29 cellular contexts compared by ENCODE assay signal in the genomic region with DNA sequence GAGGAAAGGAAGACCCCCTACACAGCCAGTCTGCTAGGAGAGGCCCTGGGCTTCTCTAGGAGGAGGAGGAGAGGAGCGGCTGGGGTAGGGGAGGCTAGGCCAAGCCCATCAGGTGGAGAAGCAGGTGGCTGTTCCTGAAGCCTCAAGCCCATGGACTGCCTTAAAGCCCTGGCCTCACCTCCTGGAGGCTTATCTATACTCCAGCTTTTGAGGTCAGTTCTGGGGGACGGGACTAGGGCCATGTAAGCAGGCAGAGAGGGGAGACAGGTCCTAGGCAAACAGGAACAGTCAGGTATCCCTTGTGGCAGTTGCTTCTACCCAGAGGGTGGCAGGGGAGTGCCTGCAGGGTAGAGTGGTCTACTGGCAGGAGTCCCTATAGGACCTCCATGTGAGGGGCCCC.
"Had no signal": no experiment of that assay in that cellular context is flagged by ENCODE, and none has a peak within 500 bp of the region (broad histone marks: within the 10 kb centered on the region; RNA-seq: fewer than 3 reads in every experiment).

No MANE protein-coding gene starts in this region.

- H3K9me3 Mint-ChIP-seq: immature natural killer cell; nephron; neural crest cell; stimulated activated memory B cell treated with anti-CD40 and anti-IgM and Interleukin-4, amounts not matched to agents 10 μg/mL and 1 μg/mL and 100 μg/mL, for 72 hours had no signal

- H3K27me3 Mint-ChIP-seq: naive thymus-derived CD4-positive, alpha-beta T cell; stimulated activated memory B cell treated with anti-CD40 and anti-IgM and Interleukin-4, amounts not matched to agents 10 μg/mL and 1 μg/mL and 100 μg/mL, for 72 hours had no signal

- ATAC-seq: heart left ventricle; mucosa of descending colon; naive thymus-derived CD4-positive, alpha-beta T cell; right cardiac atrium; sciatic nerve; stimulated activated memory B cell treated with anti-CD40 and anti-IgM and Interleukin-4, amounts not matched to agents 10 μg/mL and 1 μg/mL and 100 μg/mL, for 72 hours; upper lobe of right lung had no signal

- H3K4me1 ChIP-seq: parathyroid adenoma, suprapubic skin, tibial artery, upper lobe of right lung had no signal

- H3K4me3 ChIP-seq: heart left ventricle, left ventricle myocardium inferior, lung, mucosa of descending colon, suprapubic skin, thoracic aorta, tibial artery, upper lobe of right lung had no signal

- DNase-seq: heart left ventricle; hypothalamus; immature natural killer cell; left ventricle myocardium inferior; mesendoderm; midbrain; mucosa of descending colon; occipital lobe; retina; right cardiac atrium; small intestine; stimulated activated CD4-positive, alpha-beta T cell treated with anti-CD3 and anti-CD28 coated beads, Interleukin-1b, Interleukin-23, amount 100 ng/mL, for 48 hours; stimulated activated CD4-positive, alpha-beta T cell treated with anti-CD3 and anti-CD28 coated beads, Interleukin-2, amount 100 ng/mL, for 48 hours; stimulated activated CD4-positive, alpha-beta T cell treated with anti-CD3 and anti-CD28 coated beads, Interleukin-4, amount 100 ng/mL, for 4 hours; stimulated activated CD8-positive, alpha-beta memory T cell treated with anti-CD3 and anti-CD28 coated beads, Interleukin-4, amount 100 ng/mL, for 48 hours; stimulated activated naive CD4-positive, alpha-beta T cell treated with Interleukin-2 at 50 U/mL for 16 hours; trophoblast cell; upper lobe of right lung had no signal

- H3K27ac ChIP-seq: heart left ventricle, left ventricle myocardium inferior, neutrophil, parathyroid adenoma, suprapubic skin, thoracic aorta, tibial artery, upper lobe of right lung had no signal

- H3K27ac Mint-ChIP-seq: immature natural killer cell; naive thymus-derived CD4-positive, alpha-beta T cell; nephron; stimulated activated memory B cell treated with anti-CD40 and anti-IgM and Interleukin-4, amounts not matched to agents 10 μg/mL and 1 μg/mL and 100 μg/mL, for 72 hours had no signal

- H3K9me3 ChIP-seq: heart left ventricle, left ventricle myocardium inferior, mucosa of descending colon, neutrophil, suprapubic skin, thoracic aorta, tibial artery, upper lobe of right lung had no signal

- H3K36me3 ChIP-seq: heart left ventricle, left ventricle myocardium inferior, neutrophil, suprapubic skin, thoracic aorta, tibial artery, upper lobe of right lung had no signal

- H3K4me3 Mint-ChIP-seq: immature natural killer cell; naive thymus-derived CD4-positive, alpha-beta T cell; nephron; neural crest cell; stimulated activated memory B cell treated with anti-CD40 and anti-IgM and Interleukin-4, amounts not matched to agents 10 μg/mL and 1 μg/mL and 100 μg/mL, for 72 hours had no signal

- H3K27me3 ChIP-seq: heart left ventricle, suprapubic skin, tibial artery, upper lobe of right lung had no signal

- H3K36me3 Mint-ChIP-seq: immature natural killer cell; stimulated activated memory B cell treated with anti-CD40 and anti-IgM and Interleukin-4, amounts not matched to agents 10 μg/mL and 1 μg/mL and 100 μg/mL, for 72 hours had no signal
